Comparison of ENCODE assay signal across 30 cellular contexts in the genomic region with DNA sequence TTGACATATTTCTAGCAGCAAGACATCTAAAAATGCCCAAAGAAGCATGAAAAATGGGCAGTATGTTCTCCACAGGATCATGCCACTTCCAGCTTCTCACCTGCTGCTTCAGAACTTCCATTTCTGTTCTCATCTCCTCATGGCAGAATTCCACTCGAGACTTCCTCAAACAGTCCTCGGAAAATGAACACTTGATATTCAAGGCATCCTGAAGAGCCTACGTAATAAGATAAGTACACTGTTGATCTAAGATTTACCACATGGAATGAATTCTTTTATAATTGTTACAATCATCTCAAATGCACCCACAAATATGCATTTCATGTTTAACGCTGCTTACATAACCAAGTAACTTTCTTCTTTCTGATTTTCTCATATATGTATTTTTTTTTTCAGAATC. TPM values are rescaled to one million over a fixed set of nuclear protein-coding genes. Genes with fewer than 3 reads are reported as not detected.
"Had no signal": no experiment of that assay in that cellular context is flagged by ENCODE, and none has a peak within 500 bp of the region (broad histone marks: within the 10 kb centered on the region; RNA-seq: fewer than 3 reads in every experiment).

No MANE protein-coding gene starts in this region.

- H3K36me3 ChIP-seq: thyroid gland, upper lobe of left lung had no signal

- H3K27ac ChIP-seq: thyroid gland had no signal

- H3K4me3 Mint-ChIP-seq: activated CD4-positive, alpha-beta T cell treated with anti-CD3 and anti-CD28 coated beads for 36 hours; activated naive CD4-positive, alpha-beta T cell treated with anti-CD3 and anti-CD28 coated beads for 36 hours; brain; natural killer cell treated with Interleukin-12 subunit alpha and Interleukin-12 subunit beta and Interleukin-15 and Interleukin-18, amount 100 ng/mL, for 72 hours; stimulated activated effector memory CD8-positive, alpha-beta T cell treated with anti-CD3 and anti-CD28 coated beads, Interleukin-12 subunit alpha, Interleukin-12 subunit beta, amount 100 ng/mL, for 72 hours; stimulated activated naive CD8-positive, alpha-beta T cell treated with anti-CD3 and anti-CD28 coated beads, Interleukin-15, amount 100 ng/mL, for 72 hours; T-cell had no signal

- H3K9me3 Mint-ChIP-seq: activated naive CD4-positive, alpha-beta T cell treated with anti-CD3 and anti-CD28 coated beads for 36 hours; brain; natural killer cell treated with Interleukin-12 subunit alpha and Interleukin-12 subunit beta and Interleukin-15 and Interleukin-18, amount 100 ng/mL, for 72 hours; stimulated activated effector memory CD8-positive, alpha-beta T cell treated with anti-CD3 and anti-CD28 coated beads, Interleukin-12 subunit alpha, Interleukin-12 subunit beta, amount 100 ng/mL, for 72 hours; stimulated activated naive CD8-positive, alpha-beta T cell treated with anti-CD3 and anti-CD28 coated beads, Interleukin-15, amount 100 ng/mL, for 72 hours; T-cell had no signal

- H3K27ac Mint-ChIP-seq: activated CD4-positive, alpha-beta T cell treated with anti-CD3 and anti-CD28 coated beads for 36 hours; activated naive CD4-positive, alpha-beta T cell treated with anti-CD3 and anti-CD28 coated beads for 36 hours; brain; natural killer cell treated with Interleukin-12 subunit alpha and Interleukin-12 subunit beta and Interleukin-15 and Interleukin-18, amount 100 ng/mL, for 72 hours; stimulated activated effector memory CD8-positive, alpha-beta T cell treated with anti-CD3 and anti-CD28 coated beads, Interleukin-12 subunit alpha, Interleukin-12 subunit beta, amount 100 ng/mL, for 72 hours; stimulated activated naive CD8-positive, alpha-beta T cell treated with anti-CD3 and anti-CD28 coated beads, Interleukin-15, amount 100 ng/mL, for 72 hours; T-cell had no signal

- ATAC-seq: left cardiac atrium, sciatic nerve, T-cell had no signal

- H3K36me3 Mint-ChIP-seq: brain; natural killer cell treated with Interleukin-12 subunit alpha and Interleukin-12 subunit beta and Interleukin-15 and Interleukin-18, amount 100 ng/mL, for 72 hours had no signal

- H3K4me1 Mint-ChIP-seq: brain had no signal

- DNase-seq: activated CD4-positive, alpha-beta T cell treated with anti-CD3 and anti-CD28 coated beads, Interleukin-2, amount 50 U/mL, for 48 hours; activated CD4-positive, CD25-positive, alpha-beta regulatory T cell; activated CD8-positive, alpha-beta memory T cell treated with anti-CD3 and anti-CD28 coated beads for 24 hours; activated effector memory CD4-positive, alpha-beta T cell treated with Interleukin-2 at 50 U/mL for 16 hours; anterior cingulate cortex; cortex of kidney; foreskin fibroblast; head of caudate nucleus; hippocampal formation; left cardiac atrium; mesendoderm; posterior cingulate gyrus; small intestine; stimulated activated CD4-positive, alpha-beta T cell treated with anti-CD3 and anti-CD28 coated beads, Interleukin-4, amount 100 ng/mL, for 24 hours; substantia nigra; T-cell; thyroid gland; upper lobe of left lung had no signal

- H3K27me3 ChIP-seq: thyroid gland, upper lobe of left lung had no signal

- H3K27me3 Mint-ChIP-seq: brain; stimulated activated naive CD8-positive, alpha-beta T cell treated with anti-CD3 and anti-CD28 coated beads, Interleukin-15, amount 100 ng/mL, for 72 hours; T-cell had no signal

- H3K9me3 ChIP-seq: thyroid gland, upper lobe of left lung had no signal

- H3K4me3 ChIP-seq: thyroid gland, upper lobe of left lung had no signal

RNA-seq across cellular contexts. Expression of gene TNIP3, which starts 14.1 kb away (rescaled TPM):
- total RNA-seq: cardiac septum, chondrocyte, endothelial cell of umbilical vein, lower leg skin, myocyte, thyroid gland had no signal
- polyA plus RNA-seq: endothelial cell of umbilical vein had no signal
